In genomic region chr3:130686833-130687232, GRCh38 we compare ENCODE assay signal across 17 cellular contexts.
A peak's percentile ranks its signal among the peaks of the same experiment; 100 is the strongest.
DNase-seq lines count a peak whose midpoint lies in the region; ATAC-seq lines count a peak whose summit lies in the region.
"Had no signal": no experiment of that assay in that cellular context is flagged by ENCODE, and none has a peak within 500 bp of the region (broad histone marks: within the 10 kb centered on the region; RNA-seq: fewer than 3 reads in every experiment).

No MANE protein-coding gene starts in this region.

- DNase-seq in DMS79 (lab: John Stamatoyannopoulos, UW) = no peak
- no peak for DNase-seq in Ammon's horn (ENCODE audit: low spot score)
- DNase-seq in SW480 (ENCODE audit: low spot score) = no peak
- no peak for DNase-seq in OCI-M2 (lab: John Stamatoyannopoulos, UW; ENCODE audit: unreplicated experiment)
- DNase-seq: DMS 273 treated with DMSO at 0.1 percent for 48 hours, KG1, NCI-H1048, NCI-H1436 treated with DMSO at 0.1 percent for 48 hours, NCI-H2029 treated with DMSO at 0.1 percent for 48 hours, NCI-H510A, NCI-H82, PC-9 had no signal

- peak; percentile 33 for ATAC-seq in GM18520 (IDR thresholded peaks at IDR 0.05; ENCODE audit: unreplicated experiment)
- ATAC-seq in GM19372 (IDR thresholded peaks at IDR 0.05; ENCODE audit: low read depth, unreplicated experiment) = peak; percentile 48
- peak; percentile 55 for ATAC-seq in HG02759 (IDR thresholded peaks at IDR 0.05; ENCODE audit: unreplicated experiment)
- ATAC-seq in HG03571 (IDR thresholded peaks at IDR 0.05; ENCODE audit: unreplicated experiment) = peak; percentile 61
- ATAC-seq: GM23338 had no signal
